Comparison of ENCODE assay signal across 10 cellular contexts in genomic region chr18:3251963-3252277, GRCh38. TPM values are rescaled to one million over a fixed set of nuclear protein-coding genes. Genes with fewer than 3 reads are reported as not detected.
DNase-seq lines count a peak whose midpoint lies in the region; ATAC-seq, FAIRE-seq and TF ChIP-seq lines count a peak whose summit lies in the region.
"Had no signal": no experiment of that assay in that cellular context is flagged by ENCODE, and none has a peak within 500 bp of the region (broad histone marks: within the 10 kb centered on the region; RNA-seq: fewer than 3 reads in every experiment).

No MANE protein-coding gene starts in this region.

- H3K27ac ChIP-seq in psoas muscle, result peak overlapping the region; percentile 99

- POLR2A ChIA-PET in T-cell (lab: Charles Lee), result interaction anchor here in 1 of 2 donors (0.6 kb wide), 1 partner anchor 275 kb away, joined by 3 read pairs; no protein-coding TSS in a partner anchor

- H3K27me3 Mint-ChIP-seq in T-cell, result no peaks in the 10 kb centered on the region

- intact Hi-C loops in psoas muscle (cut with DNase I), result no loop called here

- H3K36me3 ChIP-seq in psoas muscle (ENCODE audit: insufficient read depth in 1 of 2, low read depth in 1 of 2), result peaks cover 16 to 48% of the 10 kb centered on the region in 2 donors

- TF ChIP-seq CTCF in psoas muscle (IDR thresholded peaks at IDR 0.05), result no peak
- no peak for TF ChIP-seq CTCF in GM20000 (IDR thresholded peaks at IDR 0.05; ENCODE audit: extremely low read depth, missing control alignments)

- ATAC-seq in T-cell (replicated peaks in 1 of 4), result no peak
- peak in 3 of 4 donors; percentile 8 to 16 (median 14) for ATAC-seq in psoas muscle

- H3K4me1 Mint-ChIP-seq in T-cell, result peaks cover 71 to 76% (median 71%) of the 10 kb centered on the region in 3 donors

- peaks cover 69% of the 10 kb centered on the region for H3K4me1 ChIP-seq in psoas muscle

- FAIRE-seq in G401.6 (lab: Jason Lieb, UNC) (peak; percentile 92), RCC 7860 (lab: Jason Lieb, UNC) (no peak)

- H3K4me3 ChIP-seq in psoas muscle, result peak overlapping the region; percentile 85

- H3K9me3 ChIP-seq in psoas muscle, result no peaks in the 10 kb centered on the region

- H3K27me3 ChIP-seq in psoas muscle (ENCODE audit: insufficient read depth in 3 of 3, low read length in 2 of 3), result no peaks in the 10 kb centered on the region

- H3K9me3 Mint-ChIP-seq in T-cell, result no peaks in the 10 kb centered on the region

- H3K36me3 Mint-ChIP-seq in T-cell, result peaks cover 45% of the 10 kb centered on the region

- CTCF ChIA-PET in T-cell (lab: Charles Lee), result interaction anchor here (0.6 to 1.8 kb wide), 7 partner anchors 9 to 612 kb away, joined by 3 to 7 read pairs (median 3); no protein-coding TSS in a partner anchor

- no peak for DNase-seq in T-cell
- peak; percentile 20 for DNase-seq in fibroblast of gingiva (ENCODE audit: low read depth)
- no peak for DNase-seq in psoas muscle
- no peak for DNase-seq in iPS-NIHi11 (ENCODE audit: low spot score)
- DNase-seq in RCC 7860 (ENCODE audit: low spot score), result no peak
- no peak for DNase-seq in GM20000 (ENCODE audit: low spot score)
- DNase-seq in stimulated activated CD4-positive, alpha-beta T cell treated with anti-CD3 and anti-CD28 coated beads, Interleukin-4, amount 100 ng/mL, for 1 hour, result no peak
- DNase-seq: caudate nucleus, substantia nigra had no signal

- H3K27ac Mint-ChIP-seq in T-cell, result peak overlapping the region; percentile 77 to 92

- 11 to 20% (median 14%) methylated on average over 3 of the region's 3 CpGs for WGBS in psoas muscle, 3 donors

- H3K4me3 Mint-ChIP-seq in T-cell, result peak overlapping the region; percentile 57 to 68 (median 63)

RNA-seq across cellular contexts. Expression of gene MYL12A, which starts 4.3 kb away (rescaled TPM):
- total RNA-seq in T-cell, result 100 to 1,000 TPM; 390 to 456 (median 437) TPM
- total RNA-seq in psoas muscle, result 1,000 to 10,000 TPM in 3 of 4 donors, 100 to 1,000 TPM in 1; 995 to 3,547 (median 2,203) TPM
- 1,000 to 10,000 TPM in 2 of 3 donors, 100 to 1,000 TPM in 1; 957 to 3,920 (median 1,327) TPM for polyA plus RNA-seq in psoas muscle

RNA-seq across cellular contexts. Expression of gene MYL12B, which starts 10.0 kb away (rescaled TPM):
- total RNA-seq in T-cell (100 to 1,000 TPM; 159 to 241 (median 206) TPM), psoas muscle (100 to 1,000 TPM; 163 to 212 (median 180) TPM)
- 100 to 1,000 TPM; 193 to 243 (median 240) TPM for polyA plus RNA-seq in psoas muscle

RNA-seq across cellular contexts. Expression of gene MYOM1, which starts 32.2 kb away (rescaled TPM):
- total RNA-seq in T-cell (1 to 10 TPM in 4 of 5 donors, under 1 TPM in 1; 0.98 to 7.0 (median 1.9) TPM), psoas muscle (100 to 1,000 TPM; 388 to 842 (median 567) TPM)
- polyA plus RNA-seq in psoas muscle, result 100 to 1,000 TPM in 2 of 3 donors, 10 to 100 TPM in 1; 54.8 to 209 (median 117) TPM

Comparison
In these comparisons a context has a peak if more than half of its experiments do, and no peak if none do; other contexts are left out.
1. ATAC-seq: peak in psoas muscle (3 of 4); none in T-cell (0 of 4).
2. RNA of gene MYOM1, which starts 32.2 kb away (total RNA-seq): 388 to 842 TPM in psoas muscle; 0.98 to 7.0 TPM in T-cell; every median in the first group is over 10 times any median in the second.